In the genomic region with DNA sequence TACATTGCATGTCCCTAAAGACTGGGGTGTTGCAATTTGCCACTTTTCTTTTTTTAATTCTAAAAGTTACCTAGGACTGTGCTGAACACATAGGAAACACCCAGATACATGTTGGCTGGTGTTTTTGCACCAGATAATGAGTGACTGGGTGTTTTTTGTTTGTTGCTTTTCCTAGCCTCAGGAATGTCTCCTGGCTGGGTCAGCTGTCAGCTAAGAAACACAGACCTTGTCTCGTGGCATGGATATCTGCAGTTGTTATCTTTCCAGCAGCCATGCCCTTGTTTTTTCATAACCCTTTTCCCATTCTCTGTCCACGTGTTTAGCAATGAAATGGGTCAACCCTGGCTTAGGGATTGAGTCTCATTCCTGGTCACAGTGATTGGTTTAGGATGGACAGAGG, we compare ENCODE assay signal across 18 cellular contexts.
DNase-seq lines count a peak whose midpoint lies in the region; ATAC-seq, FAIRE-seq and TF ChIP-seq lines count a peak whose summit lies in the region.
"Had no signal": no experiment of that assay in that cellular context is flagged by ENCODE, and none has a peak within 500 bp of the region (broad histone marks: within the 10 kb centered on the region; RNA-seq: fewer than 3 reads in every experiment).

No MANE protein-coding gene starts in this region.

- H3K36me3 Mint-ChIP-seq in Caco-2 (ENCODE audit: insufficient read depth, unreplicated experiment), result no peaks in the 10 kb centered on the region

- no peaks in the 10 kb centered on the region for H3K27me3 Mint-ChIP-seq in Caco-2 (ENCODE audit: insufficient read depth, unreplicated experiment)
- H3K27me3 Mint-ChIP-seq: activated CD4-positive, alpha-beta T cell treated with anti-CD3 and anti-CD28 coated beads, Interleukin-2, amount 10 ng/mL, durations not matched to agents 24 days and 14 days; activated naive CD8-positive, alpha-beta T cell treated with anti-CD3 and anti-CD28 coated beads, Interleukin-2, amount 50 U/mL, for 24 hours had no signal

- intact Hi-C loops in Caco-2 (cut with micrococcal nuclease; ENCODE audit: unreplicated experiment), result no loop called here
- intact Hi-C loops in left cardiac atrium (cut with DNase I), result no loop called here
- intact Hi-C loops in pancreas (cut with DNase I), result no loop called here

- no peak overlapping the region for H3K4me3 Mint-ChIP-seq in Caco-2 (ENCODE audit: unreplicated experiment)
- H3K4me3 Mint-ChIP-seq: activated CD4-positive, alpha-beta T cell treated with anti-CD3 and anti-CD28 coated beads, Interleukin-2, amount 10 ng/mL, durations not matched to agents 24 days and 14 days; activated naive CD8-positive, alpha-beta T cell treated with anti-CD3 and anti-CD28 coated beads, Interleukin-2, amount 50 U/mL, for 24 hours; activated T-cell treated with anti-CD3 and anti-CD28 coated beads, Interleukin-2, amount 50 U/mL, for 24 hours; T-helper 17 cell had no signal

- WGBS in pancreas, 2 donors, result 8 to 13% methylated on average over 2 of the region's 2 CpGs

- H3K36me3 ChIP-seq in Caco-2 (ENCODE audit: control insufficient read depth, insufficient read depth, low read length), result no peaks in the 10 kb centered on the region
- no peaks in the 10 kb centered on the region for H3K36me3 ChIP-seq in pancreas
- H3K36me3 ChIP-seq: colonic mucosa, left lung had no signal

- H3K4me1 ChIP-seq in Caco-2, result peaks cover 22% of the 10 kb centered on the region
- peaks cover 0 to 3% (median 0%) of the 10 kb centered on the region in 3 donors for H3K4me1 ChIP-seq in pancreas
- H3K4me1 ChIP-seq: colonic mucosa, left lung had no signal

- no peak overlapping the region for H3K4me3 ChIP-seq in Caco-2 (ENCODE audit: low read depth, low read length)
- no peak overlapping the region for H3K4me3 ChIP-seq in pancreas
- H3K4me3 ChIP-seq: colonic mucosa, left lung had no signal

- H3K9me3 ChIP-seq in Caco-2 (no peaks in the 10 kb centered on the region), pancreas (no peaks in the 10 kb centered on the region)
- H3K9me3 ChIP-seq: colonic mucosa, left lung had no signal

- no peaks in the 10 kb centered on the region for H3K9me3 Mint-ChIP-seq in Caco-2 (ENCODE audit: unreplicated experiment)
- H3K9me3 Mint-ChIP-seq: activated CD4-positive, alpha-beta T cell treated with anti-CD3 and anti-CD28 coated beads, Interleukin-2, amount 10 ng/mL, durations not matched to agents 24 days and 14 days; activated naive CD8-positive, alpha-beta T cell treated with anti-CD3 and anti-CD28 coated beads, Interleukin-2, amount 50 U/mL, for 24 hours; activated T-cell treated with anti-CD3 and anti-CD28 coated beads, Interleukin-2, amount 50 U/mL, for 24 hours had no signal

- no peak for FAIRE-seq in pancreas (lab: Jason Lieb, UNC)

- CTCF ChIA-PET in Caco-2 (lab: Charles Lee), result no interaction called here

- BruUV-seq in Caco-2 (replicated peaks; lab: Mats Ljungman, UMichigan), result no TSS peak

- no peak for DNase-seq in Caco-2
- peak; percentile 6 for DNase-seq in SK-MEL-5 (ENCODE audit: low read depth, low spot score)
- DNase-seq in left cardiac atrium, result no peak
- no peak for DNase-seq in pancreas
- DNase-seq in LoVo (ENCODE audit: low spot score), result no peak
- no peak for DNase-seq in HUDEP-2 (lab: John Stamatoyannopoulos, UW; ENCODE audit: unreplicated experiment in 76 of 76)
- DNase-seq in stimulated activated CD4-positive, alpha-beta T cell treated with anti-CD3 and anti-CD28 coated beads, Interleukin-12 subunit alpha, Interleukin-12 subunit beta, amount 100 ng/mL, for 4 hours, result no peak
- DNase-seq: activated CD4-positive, alpha-beta T cell treated with anti-CD3 and anti-CD28 coated beads, Interleukin-2, amount 10 ng/mL, durations not matched to agents 24 days and 14 days; activated naive CD8-positive, alpha-beta T cell treated with anti-CD3 and anti-CD28 coated beads, Interleukin-2, amount 50 U/mL, for 24 hours; activated T-cell treated with anti-CD3 and anti-CD28 coated beads, Interleukin-2, amount 50 U/mL, for 24 hours; colonic mucosa; erythroblast; left lung; NCI-H1105 treated with DMSO at 0.1 percent for 48 hours; NCI-H510A treated with DMSO at 0.1 percent for 48 hours; stimulated activated naive CD4-positive, alpha-beta T cell treated with Interleukin-2 at 50 U/mL for 16 hours; T-helper 17 cell had no signal

- in situ Hi-C loops in SK-MEL-5 (cut with HindIII; ENCODE audit: low pct_unique_long_range_greater_than_20kb, low sequenced_read_pairs), result no loop called here

- H3K27me3 ChIP-seq in Caco-2 (replicated peaks; ENCODE audit: control insufficient read depth, insufficient read depth, low read length) (no peaks in the 10 kb centered on the region), pancreas (no peaks in the 10 kb centered on the region)
- H3K27me3 ChIP-seq: colonic mucosa, left lung had no signal

- peaks cover 19% of the 10 kb centered on the region for H3K4me1 Mint-ChIP-seq in Caco-2 (ENCODE audit: low read depth, unreplicated experiment)
- H3K4me1 Mint-ChIP-seq: T-helper 17 cell had no signal

- H3K27ac Mint-ChIP-seq in Caco-2 (ENCODE audit: unreplicated experiment), result peak overlapping the region; percentile 5
- H3K27ac Mint-ChIP-seq: activated CD4-positive, alpha-beta T cell treated with anti-CD3 and anti-CD28 coated beads, Interleukin-2, amount 10 ng/mL, durations not matched to agents 24 days and 14 days; activated naive CD8-positive, alpha-beta T cell treated with anti-CD3 and anti-CD28 coated beads, Interleukin-2, amount 50 U/mL, for 24 hours; activated T-cell treated with anti-CD3 and anti-CD28 coated beads, Interleukin-2, amount 50 U/mL, for 24 hours; T-helper 17 cell had no signal

- POLR2A ChIA-PET in Caco-2 (lab: Charles Lee), result no interaction called here

- H3K27ac ChIP-seq in pancreas, result no peak overlapping the region
- H3K27ac ChIP-seq: colonic mucosa, left lung had no signal

- TF ChIP-seq CTCF in Caco-2 (IDR thresholded peaks at IDR 0.05; ENCODE audit: insufficient read depth in 1 of 2, low read depth in 1 of 2, low read length in 1 of 2, severe bottlenecking in 1 of 2, unreplicated experiment in 1 of 2), result no peak
- TF ChIP-seq CTCF in pancreas (IDR thresholded peaks at IDR 0.05), result no peak

- ATAC-seq in left cardiac atrium (peak; percentile 64 to 71), pancreas (peak; percentile 41 to 74 (median 52)), GM18498 (IDR thresholded peaks at IDR 0.05; ENCODE audit: unreplicated experiment) (no peak)
- ATAC-seq: activated naive CD8-positive, alpha-beta T cell treated with anti-CD3 and anti-CD28 coated beads, Interleukin-2, amount 50 U/mL, for 24 hours; T-helper 17 cell had no signal
